Comparison of ENCODE assay signal across 34 cellular contexts in the genomic region with DNA sequence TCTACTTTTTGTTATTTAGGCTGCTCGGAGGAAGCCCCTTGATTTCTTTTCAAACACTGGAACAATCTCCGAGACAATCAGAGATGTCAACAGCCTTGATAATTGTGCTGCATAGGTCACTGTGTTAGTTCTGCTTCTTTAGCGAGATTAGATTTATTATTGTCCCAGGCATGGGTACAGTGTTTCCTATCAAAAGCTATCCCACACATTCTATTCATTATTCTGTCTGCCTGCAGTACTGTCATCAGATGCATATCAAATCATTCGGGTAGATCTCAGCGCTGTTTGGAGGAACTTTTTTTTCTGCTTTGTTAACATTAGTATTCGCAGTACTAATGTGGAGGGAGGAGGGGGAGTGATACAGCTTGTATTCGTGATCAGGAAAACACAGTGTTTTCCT.
"Had no signal": no experiment of that assay in that cellular context is flagged by ENCODE, and none has a peak within 500 bp of the region (broad histone marks: within the 10 kb centered on the region; RNA-seq: fewer than 3 reads in every experiment).

No MANE protein-coding gene starts in this region.

- DNase-seq: activated B cell treated with CpG ODN at 0.5 μM for 24 hours; activated CD4-positive, alpha-beta memory T cell treated with anti-CD3 and anti-CD28 coated beads for 36 hours; activated CD4-positive, alpha-beta T cell treated with anti-CD3 and anti-CD28 coated beads for 4 hours; activated CD4-positive, alpha-beta T cell treated with anti-CD3 and anti-CD28 coated beads, Interleukin-2, amount 10 ng/mL, durations not matched to agents 24 days and 14 days; activated CD4-positive, alpha-beta T cell treated with anti-CD3 and anti-CD28 coated beads, Interleukin-2, amount 50 U/mL, for 1 hour; activated CD4-positive, alpha-beta T cell treated with anti-CD3 and anti-CD28 coated beads, Interleukin-2, amount 50 U/mL, for 4 hours; activated CD4-positive, CD25-positive, alpha-beta regulatory T cell treated with anti-CD3 and anti-CD28 coated beads, Interleukin-2, amount 50 U/mL, for 72 hours; activated CD8-positive, alpha-beta memory T cell treated with anti-CD3 and anti-CD28 coated beads, Interleukin-2, amount 50 U/mL, for 4 hours; activated CD8-positive, alpha-beta T cell treated with anti-CD3 and anti-CD28 coated beads for 36 hours; activated effector memory CD4-positive, alpha-beta T cell treated with anti-CD3 and anti-CD28 coated beads, Interleukin-2, amount 50 U/mL, for 16 hours; activated gamma-delta T cell treated with Interleukin-2 at 50 U/mL for 16 hours; activated naive CD4-positive, alpha-beta T cell; activated naive CD4-positive, alpha-beta T cell treated with anti-CD3 and anti-CD28 coated beads for 36 hours; activated naive CD4-positive, alpha-beta T cell treated with anti-CD3 and anti-CD28 coated beads, Interleukin-2, amount 50 U/mL, for 16 hours; activated naive CD8-positive, alpha-beta T cell treated with anti-CD3 and anti-CD28 coated beads for 36 hours; activated T-cell treated with anti-CD3 and anti-CD28 coated beads for 4 hours; activated T-cell treated with anti-CD3 and anti-CD28 coated beads, Interleukin-2, amount 50 U/mL, for 1 hour; activated T-cell treated with anti-CD3 and anti-CD28 coated beads, Interleukin-2, amount 50 U/mL, for 4 hours; activated T-cell treated with anti-CD3 and anti-CD28 coated beads, Interleukin-2, amount 50 U/mL, for 72 hours; adrenal gland; amniotic stem cell; aorta; body of pancreas; brain microvascular endothelial cell; central memory CD4-positive, alpha-beta T cell; T-helper 2 cell; T-helper 9 cell had no signal

- H3K9me3 ChIP-seq: adrenal gland, body of pancreas, breast epithelium had no signal

- H3K27ac Mint-ChIP-seq: activated B cell treated with CpG ODN at 0.5 μM for 24 hours; activated CD4-positive, alpha-beta memory T cell treated with anti-CD3 and anti-CD28 coated beads for 36 hours; activated CD4-positive, alpha-beta T cell treated with anti-CD3 and anti-CD28 coated beads, Interleukin-2, amount 10 ng/mL, durations not matched to agents 24 days and 14 days; activated CD8-positive, alpha-beta T cell treated with anti-CD3 and anti-CD28 coated beads for 36 hours; activated naive CD4-positive, alpha-beta T cell treated with anti-CD3 and anti-CD28 coated beads for 36 hours; activated naive CD4-positive, alpha-beta T cell treated with anti-CD3 and anti-CD28 coated beads, Interleukin-2, amount 50 U/mL, for 72 hours; activated naive CD8-positive, alpha-beta T cell treated with anti-CD3 and anti-CD28 coated beads for 36 hours; activated T-cell treated with anti-CD3 and anti-CD28 coated beads, Interleukin-2, amount 50 U/mL, for 72 hours; activated T-helper 1 cell treated with anti-CD3 and anti-CD28 coated beads, Interleukin-12 subunit alpha, Interleukin-12 subunit beta, Interleukin-2, Interleukin-4 antibody, amounts not matched to agents 30 ng/mL and 10 ng/mL and 1 ng/mL, durations not matched to agents 14 hours and 24 hours and 36 hours; activated T-helper 17 cell treated with anti-CD3 and anti-CD28 coated beads, Interleukin-2, amount 50 U/mL, for 72 hours; T-helper 1 cell treated with Interleukin-12 subunit alpha and Interleukin-12 subunit beta and Interleukin-4 antibody, amounts not matched to agents 30 μg/mL and 1 μg/mL, for 36 hours; T-helper 2 cell treated with Interferon-gamma antibody and Interleukin-4, amounts not matched to agents 5 μg/mL and 100 μg/mL, for 36 hours had no signal

- H3K27ac ChIP-seq: adrenal gland, body of pancreas, brain microvascular endothelial cell, breast epithelium, VCaP had no signal

- H3K4me3 ChIP-seq: adrenal gland, body of pancreas, breast epithelium had no signal

- H3K27me3 ChIP-seq: adrenal gland, body of pancreas, brain microvascular endothelial cell, breast epithelium had no signal

- H3K36me3 Mint-ChIP-seq: activated CD4-positive, alpha-beta memory T cell treated with anti-CD3 and anti-CD28 coated beads for 36 hours; activated naive CD4-positive, alpha-beta T cell treated with anti-CD3 and anti-CD28 coated beads, Interleukin-2, amount 50 U/mL, for 72 hours; activated naive CD8-positive, alpha-beta T cell treated with anti-CD3 and anti-CD28 coated beads for 36 hours had no signal

- H3K9me3 Mint-ChIP-seq: activated B cell treated with CpG ODN at 0.5 μM for 24 hours; activated CD4-positive, alpha-beta memory T cell treated with anti-CD3 and anti-CD28 coated beads for 36 hours; activated CD4-positive, alpha-beta T cell treated with anti-CD3 and anti-CD28 coated beads, Interleukin-2, amount 10 ng/mL, durations not matched to agents 24 days and 14 days; activated CD8-positive, alpha-beta T cell treated with anti-CD3 and anti-CD28 coated beads for 36 hours; activated naive CD4-positive, alpha-beta T cell treated with anti-CD3 and anti-CD28 coated beads for 36 hours; activated naive CD8-positive, alpha-beta T cell treated with anti-CD3 and anti-CD28 coated beads for 36 hours; activated T-cell treated with anti-CD3 and anti-CD28 coated beads, Interleukin-2, amount 50 U/mL, for 4 hours; activated T-helper 1 cell treated with anti-CD3 and anti-CD28 coated beads, Interleukin-12 subunit alpha, Interleukin-12 subunit beta, Interleukin-2, Interleukin-4 antibody, amounts not matched to agents 30 ng/mL and 10 ng/mL and 1 ng/mL, durations not matched to agents 14 hours and 24 hours and 36 hours; T-helper 1 cell treated with Interleukin-12 subunit alpha and Interleukin-12 subunit beta and Interleukin-4 antibody, amounts not matched to agents 30 μg/mL and 1 μg/mL, for 36 hours; T-helper 2 cell treated with Interferon-gamma antibody and Interleukin-4, amounts not matched to agents 5 μg/mL and 100 μg/mL, for 36 hours had no signal

- H3K4me1 Mint-ChIP-seq: activated B cell treated with CpG ODN at 0.5 μM for 24 hours; activated CD4-positive, alpha-beta T cell treated with anti-CD3 and anti-CD28 coated beads, Interleukin-2, amount 10 ng/mL, durations not matched to agents 24 days and 14 days; activated naive CD8-positive, alpha-beta T cell treated with anti-CD3 and anti-CD28 coated beads for 36 hours; activated T-helper 17 cell treated with anti-CD3 and anti-CD28 coated beads, Interleukin-2, amount 50 U/mL, for 72 hours had no signal

- H3K4me1 ChIP-seq: adrenal gland, body of pancreas, breast epithelium had no signal

- H3K36me3 ChIP-seq: adrenal gland, brain microvascular endothelial cell, breast epithelium had no signal

- H3K4me3 Mint-ChIP-seq: activated B cell treated with CpG ODN at 0.5 μM for 24 hours; activated CD4-positive, alpha-beta memory T cell treated with anti-CD3 and anti-CD28 coated beads for 36 hours; activated CD4-positive, alpha-beta T cell treated with anti-CD3 and anti-CD28 coated beads, Interleukin-2, amount 10 ng/mL, durations not matched to agents 24 days and 14 days; activated CD8-positive, alpha-beta T cell treated with anti-CD3 and anti-CD28 coated beads for 36 hours; activated naive CD4-positive, alpha-beta T cell treated with anti-CD3 and anti-CD28 coated beads for 36 hours; activated naive CD8-positive, alpha-beta T cell treated with anti-CD3 and anti-CD28 coated beads for 36 hours; activated T-cell treated with anti-CD3 and anti-CD28 coated beads, Interleukin-2, amount 50 U/mL, for 4 hours; activated T-cell treated with anti-CD3 and anti-CD28 coated beads, Interleukin-2, amount 50 U/mL, for 72 hours; activated T-helper 1 cell treated with anti-CD3 and anti-CD28 coated beads, Interleukin-12 subunit alpha, Interleukin-12 subunit beta, Interleukin-2, Interleukin-4 antibody, amounts not matched to agents 30 ng/mL and 10 ng/mL and 1 ng/mL, durations not matched to agents 14 hours and 24 hours and 36 hours; activated T-helper 17 cell treated with anti-CD3 and anti-CD28 coated beads, Interleukin-2, amount 50 U/mL, for 72 hours; T-helper 1 cell treated with Interleukin-12 subunit alpha and Interleukin-12 subunit beta and Interleukin-4 antibody, amounts not matched to agents 30 μg/mL and 1 μg/mL, for 36 hours; T-helper 2 cell treated with Interferon-gamma antibody and Interleukin-4, amounts not matched to agents 5 μg/mL and 100 μg/mL, for 36 hours had no signal

- ATAC-seq: activated CD8-positive, alpha-beta T cell treated with anti-CD3 and anti-CD28 coated beads for 36 hours; activated naive CD4-positive, alpha-beta T cell treated with anti-CD3 and anti-CD28 coated beads, Interleukin-2, amount 50 U/mL, for 72 hours; activated T-cell treated with anti-CD3 and anti-CD28 coated beads, Interleukin-2, amount 50 U/mL, for 4 hours; activated T-cell treated with anti-CD3 and anti-CD28 coated beads, Interleukin-2, amount 50 U/mL, for 72 hours; activated T-helper 17 cell treated with anti-CD3 and anti-CD28 coated beads, Interleukin-2, amount 50 U/mL, for 72 hours; body of pancreas had no signal
